12 cellular contexts compared by ENCODE assay signal in the genomic region with DNA sequence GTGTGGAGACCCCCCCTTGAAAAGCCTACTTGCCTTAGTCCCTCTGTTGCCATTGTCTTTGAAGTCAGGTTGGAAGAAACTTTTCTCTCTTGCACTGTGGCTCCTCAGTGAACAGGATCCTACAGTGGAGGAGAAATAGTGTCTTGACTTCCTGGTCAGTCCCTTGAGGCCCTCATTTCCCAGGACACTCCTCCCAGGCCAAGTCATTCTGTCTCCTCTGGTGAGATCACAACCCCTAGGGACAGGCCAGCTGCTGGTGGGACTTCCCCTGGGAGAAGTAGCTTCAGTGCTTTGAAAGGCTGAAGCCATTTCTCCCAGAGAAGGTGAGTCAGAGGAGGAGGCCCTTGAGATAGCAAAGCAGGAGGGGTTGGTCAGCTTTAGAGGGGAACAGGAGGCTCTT. TPM values are rescaled to one million over a fixed set of nuclear protein-coding genes. Genes with fewer than 3 reads are reported as not detected.
DNase-seq lines count a peak whose midpoint lies in the region; ATAC-seq and TF ChIP-seq lines count a peak whose summit lies in the region.
"Had no signal": no experiment of that assay in that cellular context is flagged by ENCODE, and none has a peak within 500 bp of the region (broad histone marks: within the 10 kb centered on the region; RNA-seq: fewer than 3 reads in every experiment).

No MANE protein-coding gene starts in this region.

- no peak overlapping the region for H3K27ac Mint-ChIP-seq in activated naive CD8-positive, alpha-beta T cell treated with anti-CD3 and anti-CD28 coated beads for 36 hours
- H3K27ac Mint-ChIP-seq: natural killer cell treated with Interleukin-12 subunit alpha and Interleukin-12 subunit beta and Interleukin-15 and Interleukin-18, amount 100 ng/mL, for 72 hours had no signal

- DNase-seq in fibroblast of the aortic adventitia (ENCODE audit: low read depth) (peak; percentile 11), left colon (no peak)
- no peak for DNase-seq in central memory CD4-positive, alpha-beta T cell
- DNase-seq in activated T-cell treated with anti-CD3 and anti-CD28 coated beads, Interleukin-2, amount 50 U/mL, for 1 hour: no peak
- DNase-seq in activated naive CD8-positive, alpha-beta T cell treated with anti-CD3 and anti-CD28 coated beads for 36 hours: no peak
- DNase-seq: activated CD4-positive, alpha-beta T cell treated with anti-CD3 and anti-CD28 coated beads for 4 hours; hippocampal formation; OCI-M1 had no signal

- no peak overlapping the region for H3K4me3 ChIP-seq in fibroblast of the aortic adventitia (ENCODE audit: low read depth, low read length)

- ATAC-seq in GM18511 (IDR thresholded peaks at IDR 0.05; ENCODE audit: unreplicated experiment): peak; percentile 95
- peak; percentile 89 for ATAC-seq in GM21576 (IDR thresholded peaks at IDR 0.05; ENCODE audit: unreplicated experiment)
- peak; percentile 69 for ATAC-seq in HG03280 (IDR thresholded peaks at IDR 0.05; ENCODE audit: unreplicated experiment)
- no peak for ATAC-seq in left colon

- H3K4me3 Mint-ChIP-seq in activated naive CD8-positive, alpha-beta T cell treated with anti-CD3 and anti-CD28 coated beads for 36 hours: no peak overlapping the region
- H3K4me3 Mint-ChIP-seq: natural killer cell treated with Interleukin-12 subunit alpha and Interleukin-12 subunit beta and Interleukin-15 and Interleukin-18, amount 100 ng/mL, for 72 hours had no signal

- no peaks in the 10 kb centered on the region for H3K4me1 Mint-ChIP-seq in activated naive CD8-positive, alpha-beta T cell treated with anti-CD3 and anti-CD28 coated beads for 36 hours

- no peaks in the 10 kb centered on the region for H3K36me3 Mint-ChIP-seq in activated naive CD8-positive, alpha-beta T cell treated with anti-CD3 and anti-CD28 coated beads for 36 hours
- H3K36me3 Mint-ChIP-seq: natural killer cell treated with Interleukin-12 subunit alpha and Interleukin-12 subunit beta and Interleukin-15 and Interleukin-18, amount 100 ng/mL, for 72 hours had no signal

- H3K9me3 Mint-ChIP-seq in activated naive CD8-positive, alpha-beta T cell treated with anti-CD3 and anti-CD28 coated beads for 36 hours: no peaks in the 10 kb centered on the region

- intact Hi-C loops in left colon (cut with DNase I, micrococcal nuclease): no loop called here

- TF ChIP-seq CTCF in fibroblast of the aortic adventitia (IDR thresholded peaks at IDR 0.05; ENCODE audit: insufficient read depth, low read length): no peak

- peaks cover 3% of the 10 kb centered on the region for H3K27me3 Mint-ChIP-seq in activated naive CD8-positive, alpha-beta T cell treated with anti-CD3 and anti-CD28 coated beads for 36 hours

RNA-seq across cellular contexts. Expression of gene GRIA1, which starts 10.1 kb away (rescaled TPM):
- total RNA-seq in fibroblast of the aortic adventitia (ENCODE audit: low replicate concordance) (1.2 TPM in 1 of 2 replicates, not detected in the other), left colon (under 1 TPM in 1 of 2 donors, not detected in 1; 0.20 TPM)
- total RNA-seq in activated naive CD8-positive, alpha-beta T cell treated with anti-CD3 and anti-CD28 coated beads for 36 hours: not detected
- total RNA-seq: natural killer cell treated with Interleukin-12 subunit alpha and Interleukin-12 subunit beta and Interleukin-15 and Interleukin-18, amount 100 ng/mL, for 72 hours had no signal
